3 cellular contexts compared by ENCODE assay signal in genomic region chr16:60564588-60564987, GRCh38.
TF ChIP-seq lines count a peak whose summit lies in the region.

No MANE protein-coding gene starts in this region.

TF ChIP-seq in A549, 52 proteins besides CTCF, POLR2A, EP300 and RAD21 (continued from another document):
- TF ChIP-seq MAFK (IDR thresholded peaks at IDR 0.05; ENCODE audit: partially characterized antibody): peak; percentile 65
- no peak for TF ChIP-seq MAX (IDR thresholded peaks at IDR 0.05)

TF ChIP-seq in IMR-90, 13 proteins besides CTCF, POLR2A, EP300 and RAD21 (continued from another document):
- TF ChIP-seq ELK1 (IDR thresholded peaks at IDR 0.05; ENCODE audit: borderline replicate concordance, low read depth, low read length): no peak
- TF ChIP-seq USF2 (IDR thresholded peaks at IDR 0.05; ENCODE audit: low read depth, low read length): no peak
- peak; percentile 52 for TF ChIP-seq NFE2L2 (IDR thresholded peaks at IDR 0.05; ENCODE audit: low read depth, low read length)
- TF ChIP-seq CEBPB (IDR thresholded peaks at IDR 0.05; ENCODE audit: low read depth, low read length): no peak

TF ChIP-seq in K562, 482 proteins besides CTCF, POLR2A, EP300 and RAD21:
- TF ChIP-seq ZNF316 (IDR thresholded peaks at IDR 0.05): peak; percentile 12; the same call in 1 of the 2 replicates
- no peak for TF ChIP-seq ZNF699 (CRISPR knock-in tag; IDR thresholded peaks at IDR 0.05; ENCODE audit: insufficient replicate concordance)
- 0 out of 2 replicates have a peak, but pooled peaks have one; percentile 17 for TF ChIP-seq MAFG (tag; conservative IDR thresholded peaks at IDR 0.05)
